ENCODE assay signal across 23 cellular contexts in genomic region chr1:39979654-39980053, GRCh38.
"Had no signal": no experiment of that assay in that cellular context is flagged by ENCODE, and none has a peak within 500 bp of the region (broad histone marks: within the 10 kb centered on the region; RNA-seq: fewer than 3 reads in every experiment).

No MANE protein-coding gene starts in this region.

- H3K27ac ChIP-seq: gastrocnemius medialis, ovary, right lobe of liver, thoracic aorta had no signal

- DNase-seq: activated CD4-positive, alpha-beta memory T cell treated with anti-CD3 and anti-CD28 coated beads for 36 hours; activated CD4-positive, alpha-beta T cell treated with anti-CD3 and anti-CD28 coated beads for 36 hours; activated naive CD4-positive, alpha-beta T cell treated with Interleukin-2 at 50 U/mL for 16 hours; activated naive CD8-positive, alpha-beta T cell treated with anti-CD3 and anti-CD28 coated beads, Interleukin-2, amount 10 ng/mL, durations not matched to agents 7 days and 5 days; activated T-cell treated with anti-CD3 and anti-CD28 coated beads for 4 hours; amygdala; central memory CD4-positive, alpha-beta T cell; gastrocnemius medialis; head of caudate nucleus; left cardiac atrium; mesenchymal stem cell; naive thymus-derived CD8-positive, alpha-beta T cell; ovary; right lobe of liver; small intestine; stimulated activated CD4-positive, alpha-beta T cell treated with anti-CD3 and anti-CD28 coated beads, Interleukin-15, amount 100 ng/mL, for 24 hours; stimulated activated CD4-positive, alpha-beta T cell treated with anti-CD3 and anti-CD28 coated beads, Interleukin-2, amount 100 ng/mL, for 48 hours had no signal

- H3K9me3 Mint-ChIP-seq: activated CD4-positive, alpha-beta memory T cell treated with anti-CD3 and anti-CD28 coated beads for 36 hours; activated naive CD8-positive, alpha-beta T cell treated with anti-CD3 and anti-CD28 coated beads, Interleukin-2, amount 10 ng/mL, durations not matched to agents 7 days and 5 days; brain; naive thymus-derived CD8-positive, alpha-beta T cell; stimulated activated effector memory CD8-positive, alpha-beta T cell treated with anti-CD3 and anti-CD28 coated beads, Interleukin-12 subunit alpha, Interleukin-12 subunit beta, amount 100 ng/mL, for 72 hours had no signal

- H3K27ac Mint-ChIP-seq: activated CD4-positive, alpha-beta memory T cell treated with anti-CD3 and anti-CD28 coated beads for 36 hours; activated CD4-positive, alpha-beta T cell treated with anti-CD3 and anti-CD28 coated beads for 36 hours; activated naive CD8-positive, alpha-beta T cell treated with anti-CD3 and anti-CD28 coated beads, Interleukin-2, amount 10 ng/mL, durations not matched to agents 7 days and 5 days; stimulated activated effector memory CD8-positive, alpha-beta T cell treated with anti-CD3 and anti-CD28 coated beads, Interleukin-12 subunit alpha, Interleukin-12 subunit beta, amount 100 ng/mL, for 72 hours had no signal

- H3K4me1 Mint-ChIP-seq: activated CD4-positive, alpha-beta T cell treated with anti-CD3 and anti-CD28 coated beads for 36 hours; stimulated activated effector memory CD8-positive, alpha-beta T cell treated with anti-CD3 and anti-CD28 coated beads, Interleukin-12 subunit alpha, Interleukin-12 subunit beta, amount 100 ng/mL, for 72 hours had no signal

- ATAC-seq: activated CD4-positive, alpha-beta T cell treated with anti-CD3 and anti-CD28 coated beads for 36 hours; gastrocnemius medialis; left cardiac atrium; naive thymus-derived CD8-positive, alpha-beta T cell; right lobe of liver; stimulated activated effector memory CD8-positive, alpha-beta T cell treated with anti-CD3 and anti-CD28 coated beads, Interleukin-12 subunit alpha, Interleukin-12 subunit beta, amount 100 ng/mL, for 72 hours had no signal

- H3K9me3 ChIP-seq: gastrocnemius medialis, ovary, right lobe of liver, thoracic aorta had no signal

- H3K27me3 ChIP-seq: ovary, right lobe of liver had no signal

- H3K36me3 Mint-ChIP-seq: activated CD4-positive, alpha-beta memory T cell treated with anti-CD3 and anti-CD28 coated beads for 36 hours; activated naive CD8-positive, alpha-beta T cell treated with anti-CD3 and anti-CD28 coated beads, Interleukin-2, amount 10 ng/mL, durations not matched to agents 7 days and 5 days; brain; naive thymus-derived CD8-positive, alpha-beta T cell; stimulated activated effector memory CD8-positive, alpha-beta T cell treated with anti-CD3 and anti-CD28 coated beads, Interleukin-12 subunit alpha, Interleukin-12 subunit beta, amount 100 ng/mL, for 72 hours had no signal

- H3K36me3 ChIP-seq: gastrocnemius medialis, ovary, right lobe of liver, thoracic aorta had no signal

- H3K4me1 ChIP-seq: gastrocnemius medialis, right lobe of liver had no signal

- H3K27me3 Mint-ChIP-seq: activated CD4-positive, alpha-beta memory T cell treated with anti-CD3 and anti-CD28 coated beads for 36 hours; activated CD4-positive, alpha-beta T cell treated with anti-CD3 and anti-CD28 coated beads for 36 hours; naive thymus-derived CD8-positive, alpha-beta T cell had no signal

- H3K4me3 Mint-ChIP-seq: activated CD4-positive, alpha-beta memory T cell treated with anti-CD3 and anti-CD28 coated beads for 36 hours; activated CD4-positive, alpha-beta T cell treated with anti-CD3 and anti-CD28 coated beads for 36 hours; activated naive CD8-positive, alpha-beta T cell treated with anti-CD3 and anti-CD28 coated beads, Interleukin-2, amount 10 ng/mL, durations not matched to agents 7 days and 5 days; brain; naive thymus-derived CD8-positive, alpha-beta T cell; stimulated activated effector memory CD8-positive, alpha-beta T cell treated with anti-CD3 and anti-CD28 coated beads, Interleukin-12 subunit alpha, Interleukin-12 subunit beta, amount 100 ng/mL, for 72 hours had no signal

- FAIRE-seq: colon, endometrium, islet of Langerhans, small intestine had no signal

- H3K4me3 ChIP-seq: gastrocnemius medialis, ovary, right lobe of liver, thoracic aorta had no signal
